In the genomic region with DNA sequence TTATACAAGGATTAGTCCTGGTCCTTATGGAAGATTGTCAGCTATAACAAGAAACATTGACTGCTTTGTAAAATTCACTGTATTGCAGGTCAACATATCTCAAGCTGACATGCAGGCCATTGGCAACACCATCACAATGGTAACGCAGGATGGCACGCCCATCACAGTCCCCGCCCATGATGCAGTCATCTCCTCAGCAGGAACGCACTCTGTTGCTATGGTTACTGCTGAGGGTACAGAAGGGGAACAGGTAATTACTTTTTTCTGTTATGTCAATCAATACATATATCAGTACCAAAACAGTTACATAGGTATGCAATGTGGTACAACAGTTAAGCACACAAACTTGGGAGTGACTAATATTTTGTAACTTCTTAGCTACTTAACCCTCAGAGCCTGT, we compare ENCODE assay signal across 18 cellular contexts. TPM values are rescaled to one million over a fixed set of nuclear protein-coding genes. Genes with fewer than 3 reads are reported as not detected.
DNase-seq lines count a peak whose midpoint lies in the region; ATAC-seq and TF ChIP-seq lines count a peak whose summit lies in the region.
"Had no signal": no experiment of that assay in that cellular context is flagged by ENCODE, and none has a peak within 500 bp of the region (broad histone marks: within the 10 kb centered on the region; RNA-seq: fewer than 3 reads in every experiment).

No MANE protein-coding gene starts in this region.

- no peaks in the 10 kb centered on the region for H3K27me3 Mint-ChIP-seq in activated CD8-positive, alpha-beta T cell treated with anti-CD3 and anti-CD28 coated beads, Interleukin-2, amount 10 ng/mL, durations not matched to agents 7 days and 5 days (ENCODE audit: low read depth)
- H3K27me3 Mint-ChIP-seq in activated CD8-positive, alpha-beta T cell treated with anti-CD3 and anti-CD28 coated beads for 36 hours = no peaks in the 10 kb centered on the region
- H3K27me3 Mint-ChIP-seq in progenitor cell of endocrine pancreas = no peaks in the 10 kb centered on the region

- no peak overlapping the region for H3K4me3 Mint-ChIP-seq in activated CD8-positive, alpha-beta T cell treated with anti-CD3 and anti-CD28 coated beads, Interleukin-2, amount 10 ng/mL, durations not matched to agents 7 days and 5 days
- no peak overlapping the region for H3K4me3 Mint-ChIP-seq in activated CD8-positive, alpha-beta T cell treated with anti-CD3 and anti-CD28 coated beads for 36 hours
- H3K4me3 Mint-ChIP-seq in progenitor cell of endocrine pancreas (ENCODE audit: low read depth) = no peak overlapping the region
- H3K4me3 Mint-ChIP-seq: neural progenitor cell had no signal

- H3K23ac ChIP-seq in IMR-90 (ENCODE audit: low read depth, low read length) = no peak overlapping the region

- POLR2A ChIA-PET in activated CD8-positive, alpha-beta T cell treated with anti-CD3 and anti-CD28 coated beads, Interleukin-2, amount 10 ng/mL, durations not matched to agents 7 days and 5 days (lab: Charles Lee) = no interaction called here
- POLR2A ChIA-PET in activated CD8-positive, alpha-beta T cell treated with anti-CD3 and anti-CD28 coated beads for 36 hours (lab: Charles Lee) = no interaction called here
- POLR2A ChIA-PET in IMR-90 (lab: Charles Lee; ENCODE audit: unreplicated experiment) = no interaction called here

- no peak overlapping the region for H4K5ac ChIP-seq in IMR-90 (ENCODE audit: low read depth, low read length)

- H3K9ac ChIP-seq in IMR-90 (ENCODE audit: low read depth, low read length) = no peak overlapping the region
- H3K9ac ChIP-seq: neural progenitor cell had no signal

- no peak overlapping the region for H3K4me2 ChIP-seq in IMR-90 (ENCODE audit: low read depth, low read length)
- H3K4me2 ChIP-seq: neural progenitor cell had no signal

- H2BK20ac ChIP-seq in IMR-90 (ENCODE audit: low read depth, low read length) = no peak overlapping the region

- H2AK9ac ChIP-seq in IMR-90 (replicated peaks; ENCODE audit: low read depth, low read length, poor library complexity) = peak overlapping the region; percentile 22

- H3K9me1 ChIP-seq in IMR-90 (ENCODE audit: insufficient read depth, low read length) = peaks cover 12% of the 10 kb centered on the region

- H3K36me3 ChIP-seq in IMR-90 (ENCODE audit: control insufficient read depth, insufficient read depth, low read length) = peaks cover 10% of the 10 kb centered on the region

- in situ Hi-C loops in IMR-90 (cut with MboI; ENCODE audit: low sequenced_read_pairs) = loop anchor here (25.0 kb wide), 1 partner anchor 504 kb away; the partner anchor contains the start of gene NRIP3

- dilution Hi-C loops in IMR-90 (cut with HindIII; ENCODE audit: low sequenced_read_pairs, unreplicated experiment) = no loop called here

- H2AK5ac ChIP-seq in IMR-90 (ENCODE audit: low read depth, low read length) = no peak overlapping the region

- no peak overlapping the region for H2AFZ ChIP-seq in IMR-90 (replicated peaks; ENCODE audit: low read length, poor library complexity)
- H2AFZ ChIP-seq: neural progenitor cell had no signal

- peaks cover under 1% of the 10 kb centered on the region for H3K4me1 Mint-ChIP-seq in activated CD8-positive, alpha-beta T cell treated with anti-CD3 and anti-CD28 coated beads, Interleukin-2, amount 10 ng/mL, durations not matched to agents 7 days and 5 days (ENCODE audit: low read depth)
- no peaks in the 10 kb centered on the region for H3K4me1 Mint-ChIP-seq in activated CD8-positive, alpha-beta T cell treated with anti-CD3 and anti-CD28 coated beads for 36 hours (ENCODE audit: low read depth)
- H3K4me1 Mint-ChIP-seq in progenitor cell of endocrine pancreas (ENCODE audit: low read depth) = peaks cover 41% of the 10 kb centered on the region

- no peak overlapping the region for H3K18ac ChIP-seq in IMR-90 (ENCODE audit: low read depth, low read length)

- no peak overlapping the region for H3K27ac Mint-ChIP-seq in activated CD8-positive, alpha-beta T cell treated with anti-CD3 and anti-CD28 coated beads, Interleukin-2, amount 10 ng/mL, durations not matched to agents 7 days and 5 days
- no peak overlapping the region for H3K27ac Mint-ChIP-seq in activated CD8-positive, alpha-beta T cell treated with anti-CD3 and anti-CD28 coated beads for 36 hours
- peak overlapping the region; percentile 88 for H3K27ac Mint-ChIP-seq in progenitor cell of endocrine pancreas
- H3K27ac Mint-ChIP-seq: neural progenitor cell had no signal

- no peak for DNase-seq in activated CD8-positive, alpha-beta T cell treated with anti-CD3 and anti-CD28 coated beads, Interleukin-2, amount 10 ng/mL, durations not matched to agents 7 days and 5 days
- DNase-seq in activated CD8-positive, alpha-beta T cell treated with anti-CD3 and anti-CD28 coated beads for 36 hours = no peak
- no peak for DNase-seq in IMR-90
- DNase-seq in dermis blood vessel endothelial cell = peak; percentile 19
- peak; percentile 43 for DNase-seq in progenitor cell of endocrine pancreas (ENCODE audit: low spot score, unreplicated experiment)
- DNase-seq: activated naive CD4-positive, alpha-beta T cell; activated T-cell treated with anti-CD3 and anti-CD28 coated beads for 4 hours; DND-41; left ventricle myocardium inferior; NCI-H187; NCI-H524 treated with DMSO at 0.1 percent for 48 hours; spleen; stimulated activated CD8-positive, alpha-beta memory T cell treated with anti-CD3 and anti-CD28 coated beads, Interleukin-4, amount 100 ng/mL, for 48 hours; substantia nigra had no signal

- no TSS peak for BruUV-seq in IMR-90 (replicated peaks; lab: Mats Ljungman, UMichigan)

- H2BK15ac ChIP-seq in IMR-90 (ENCODE audit: low read depth, low read length) = no peak overlapping the region

- TF ChIP-seq POLR2A in IMR-90 (IDR thresholded peaks at IDR 0.05; ENCODE audit: low read depth, low read length) = no peak

- no peaks in the 10 kb centered on the region for H4K20me1 ChIP-seq in IMR-90 (ENCODE audit: insufficient read depth, low read length)

- ATAC-seq in activated CD8-positive, alpha-beta T cell treated with anti-CD3 and anti-CD28 coated beads, Interleukin-2, amount 10 ng/mL, durations not matched to agents 7 days and 5 days = peak; percentile 61
- ATAC-seq in activated CD8-positive, alpha-beta T cell treated with anti-CD3 and anti-CD28 coated beads for 36 hours = no peak
- ATAC-seq in IMR-90 (ENCODE audit: low read depth) (no peak), HG03342 (IDR thresholded peaks at IDR 0.05; ENCODE audit: unreplicated experiment) (no peak), GM18858 (IDR thresholded peaks at IDR 0.05; ENCODE audit: unreplicated experiment) (no peak), HG03175 (IDR thresholded peaks at IDR 0.05; ENCODE audit: unreplicated experiment) (no peak)

- TF ChIP-seq RAD21 in IMR-90 (IDR thresholded peaks at IDR 0.05; ENCODE audit: low read length) = no peak

- CTCF ChIA-PET in activated CD8-positive, alpha-beta T cell treated with anti-CD3 and anti-CD28 coated beads, Interleukin-2, amount 10 ng/mL, durations not matched to agents 7 days and 5 days (lab: Charles Lee) = interaction anchor here (1.7 to 3.4 kb wide), 3 partner anchors 9 to 97 kb away, joined by 5 to 13 read pairs (median 10); no protein-coding TSS in a partner anchor
- CTCF ChIA-PET in activated CD8-positive, alpha-beta T cell treated with anti-CD3 and anti-CD28 coated beads for 36 hours (lab: Charles Lee) = interaction anchor here (1.1 to 2.2 kb wide), 5 partner anchors 9 to 379 kb away, joined by 3 to 15 read pairs (median 3); no protein-coding TSS in a partner anchor
- CTCF ChIA-PET in IMR-90 (lab: Yijun Ruan, JAX) = no interaction called here

- peaks cover 0 to 11% of the 10 kb centered on the region in 2 experiments; a peak in 2 of 4 replicates for H3K79me1 ChIP-seq in IMR-90 (ENCODE audit: low read depth in 1 of 2, low read length in 2 of 2)

- intact Hi-C loops in activated CD8-positive, alpha-beta T cell treated with anti-CD3 and anti-CD28 coated beads for 36 hours (cut with micrococcal nuclease) = no loop called here
- intact Hi-C loops in IMR-90 (cut with micrococcal nuclease) = no loop called here

- no peak for TF ChIP-seq CTCF in activated CD8-positive, alpha-beta T cell treated with anti-CD3 and anti-CD28 coated beads for 36 hours (IDR thresholded peaks at IDR 0.05)
- TF ChIP-seq CTCF in IMR-90 (conservative IDR thresholded peaks at IDR 0.05; ENCODE audit: low read depth, low read length) (no peak), progenitor cell of endocrine pancreas (IDR thresholded peaks at IDR 0.05; ENCODE audit: unreplicated experiment) (no peak)

- H3K27ac ChIP-seq in IMR-90 (ENCODE audit: insufficient read depth, low read length) = no peak overlapping the region
- H3K27ac ChIP-seq: left ventricle myocardium inferior, neural progenitor cell, spleen had no signal

- no peak overlapping the region for H4K91ac ChIP-seq in IMR-90 (ENCODE audit: insufficient read depth, low read depth, low read length)

- H3K14ac ChIP-seq in IMR-90 (replicated peaks; ENCODE audit: low read depth, low read length) = no peak overlapping the region

- H3K9me3 ChIP-seq in IMR-90 (ENCODE audit: control insufficient read depth, insufficient read depth, low read length) = no peaks in the 10 kb centered on the region
- H3K9me3 ChIP-seq: left ventricle myocardium inferior, spleen had no signal

- H3K9me3 Mint-ChIP-seq in activated CD8-positive, alpha-beta T cell treated with anti-CD3 and anti-CD28 coated beads, Interleukin-2, amount 10 ng/mL, durations not matched to agents 7 days and 5 days (ENCODE audit: insufficient read depth) = no peaks in the 10 kb centered on the region
- H3K9me3 Mint-ChIP-seq in activated CD8-positive, alpha-beta T cell treated with anti-CD3 and anti-CD28 coated beads for 36 hours = no peaks in the 10 kb centered on the region
- peaks cover 3% of the 10 kb centered on the region for H3K9me3 Mint-ChIP-seq in progenitor cell of endocrine pancreas (ENCODE audit: low read depth)
- H3K9me3 Mint-ChIP-seq: neural progenitor cell had no signal

- no peak overlapping the region for H2BK120ac ChIP-seq in IMR-90 (ENCODE audit: low read depth, low read length)

- H3K4me3 ChIP-seq in IMR-90 (ENCODE audit: insufficient read depth, low read depth, low read length) = no peak overlapping the region
- H3K4me3 ChIP-seq: left ventricle myocardium inferior, neural progenitor cell, spleen had no signal

- H3K36me3 Mint-ChIP-seq in activated CD8-positive, alpha-beta T cell treated with anti-CD3 and anti-CD28 coated beads, Interleukin-2, amount 10 ng/mL, durations not matched to agents 7 days and 5 days (ENCODE audit: low read depth) = peaks cover 45% of the 10 kb centered on the region
- peaks cover 42% of the 10 kb centered on the region for H3K36me3 Mint-ChIP-seq in activated CD8-positive, alpha-beta T cell treated with anti-CD3 and anti-CD28 coated beads for 36 hours (ENCODE audit: low read depth)
- H3K36me3 Mint-ChIP-seq in progenitor cell of endocrine pancreas (ENCODE audit: insufficient read depth) = peaks cover 44% of the 10 kb centered on the region

- no peak overlapping the region for H3K56ac ChIP-seq in IMR-90 (ENCODE audit: extremely low read depth, insufficient read depth, low read length)

- H3K4ac ChIP-seq in IMR-90 (ENCODE audit: low read depth, low read length) = no peak overlapping the region

- no peak overlapping the region for H2BK5ac ChIP-seq in IMR-90 (ENCODE audit: low read depth, low read length, poor library complexity, severe bottlenecking)

- H3K27me3 ChIP-seq in IMR-90 (ENCODE audit: control insufficient read depth, insufficient read depth, low read length) = no peaks in the 10 kb centered on the region
- H3K27me3 ChIP-seq: neural progenitor cell, spleen had no signal

- no peaks in the 10 kb centered on the region; the same call in 1 of the 2 replicates for H3K4me1 ChIP-seq in IMR-90 (ENCODE audit: control insufficient read depth, insufficient read depth, low read length)
- H3K4me1 ChIP-seq: left ventricle myocardium inferior, neural progenitor cell, spleen had no signal

- H4K8ac ChIP-seq in IMR-90 (ENCODE audit: low read depth in 2 of 2, low read length in 2 of 2) = no peak overlapping the region

- WGBS in IMR-90 (ENCODE audit: extremely low coverage in 2 of 2, insufficient read length in 1 of 2), 2 experiments = no CpG with 5 or more reads among the region's 4 CpGs

RNA-seq across cellular contexts. Expression of gene ZNF143, which starts 55.3 kb away (rescaled TPM):
- total RNA-seq in activated CD8-positive, alpha-beta T cell treated with anti-CD3 and anti-CD28 coated beads, Interleukin-2, amount 10 ng/mL, durations not matched to agents 7 days and 5 days = 10 to 100 TPM; 31.4 to 33.7 TPM
- total RNA-seq in activated CD8-positive, alpha-beta T cell treated with anti-CD3 and anti-CD28 coated beads for 36 hours = 10 to 100 TPM; 26.5 to 33.7 TPM
- total RNA-seq in IMR-90 (2012; rRNA removed) = 49.6 and 58.9 TPM in 2 replicates
- polyA plus RNA-seq in IMR-90 (2012; rRNA removed) = 22.7 and 23.8 TPM in 2 replicates
- polyA plus RNA-seq in IMR-90 (2012; cell fraction: cytosol; rRNA removed) = 5.1 and 9.3 TPM in 2 replicates
- 7.8 and 15.8 TPM in 2 replicates for polyA plus RNA-seq in IMR-90 (2012; cell fraction: nucleus; rRNA removed; ENCODE audit: low replicate concordance)
- total RNA-seq in dermis blood vessel endothelial cell = 30.1 and 32.4 TPM in 2 replicates
- 42.6 and 50.8 TPM in 2 replicates for total RNA-seq in progenitor cell of endocrine pancreas

RNA-seq across cellular contexts. Expression of gene WEE1, which starts 57.4 kb away (rescaled TPM):
- total RNA-seq in activated CD8-positive, alpha-beta T cell treated with anti-CD3 and anti-CD28 coated beads, Interleukin-2, amount 10 ng/mL, durations not matched to agents 7 days and 5 days = 10 to 100 TPM; 73.3 to 75.1 TPM
- 10 to 100 TPM; 45.2 to 49.2 TPM for total RNA-seq in activated CD8-positive, alpha-beta T cell treated with anti-CD3 and anti-CD28 coated beads for 36 hours
- 29.2 and 45.5 TPM in 2 replicates for total RNA-seq in IMR-90 (2012; rRNA removed)
- polyA plus RNA-seq in IMR-90 (2012; rRNA removed) = 20.2 and 26.5 TPM in 2 replicates
- polyA plus RNA-seq in IMR-90 (2012; cell fraction: cytosol; rRNA removed) = 3.7 and 5.6 TPM in 2 replicates
- polyA plus RNA-seq in IMR-90 (2012; cell fraction: nucleus; rRNA removed; ENCODE audit: low replicate concordance) = 10.9 and 83.2 TPM in 2 replicates
- 32.0 and 35.1 TPM in 2 replicates for total RNA-seq in dermis blood vessel endothelial cell
- 154 and 179 TPM in 2 replicates for total RNA-seq in progenitor cell of endocrine pancreas

Comparison
In these comparisons a context has a peak if more than half of its experiments do, and no peak if none do; other contexts are left out.
1. DNase-seq: peak in dermis blood vessel endothelial cell (single experiment) and progenitor cell of endocrine pancreas (single experiment); none in activated CD8-positive, alpha-beta T cell treated with anti-CD3 and anti-CD28 coated beads, Interleukin-2, amount 10 ng/mL, durations not matched to agents 7 days and 5 days (single experiment), activated CD8-positive, alpha-beta T cell treated with anti-CD3 and anti-CD28 coated beads for 36 hours (single experiment) and IMR-90 (single experiment).